In genomic region chr3:184180165-184180564, GRCh38 we compare ENCODE assay signal across 23 cellular contexts. TPM values are rescaled to one million over a fixed set of nuclear protein-coding genes. Genes with fewer than 3 reads are reported as not detected.
DNase-seq lines count a peak whose midpoint lies in the region; ATAC-seq and TF ChIP-seq lines count a peak whose summit lies in the region.
"Had no signal": no experiment of that assay in that cellular context is flagged by ENCODE, and none has a peak within 500 bp of the region (broad histone marks: within the 10 kb centered on the region; RNA-seq: fewer than 3 reads in every experiment).

No MANE protein-coding gene starts in this region.

- H3K4me3 Mint-ChIP-seq in dendritic cell treated with granulocyte-macrophage colony-stimulating factor and Interleukin-4, amounts not matched to agents 40 ng/mL and 50 ng/mL, for 4 days: peak overlapping the region; percentile 99
- peak overlapping the region; percentile 56 for H3K4me3 Mint-ChIP-seq in neural crest cell
- H3K4me3 Mint-ChIP-seq: B cell had no signal

- peaks cover 40% of the 10 kb centered on the region for H3K79me2 ChIP-seq in hepatocyte

- DNase-seq in EL: peak; percentile 65
- DNase-seq in RWPE1 (ENCODE audit: low spot score): no peak
- DNase-seq in neural crest cell (ENCODE audit: low read depth, low spot score): no peak
- DNase-seq in hepatocyte (ENCODE audit: low spot score): no peak
- no peak for DNase-seq in NCI-H146 (lab: John Stamatoyannopoulos, UW)
- DNase-seq: amygdala; cortex of kidney; DMS153; heart right ventricle; NCI-H2171; NCI-H774; PC-9; stimulated activated CD4-positive, alpha-beta T cell treated with anti-CD3 and anti-CD28 coated beads, Interleukin-1b, Interleukin-23, amount 100 ng/mL, for 48 hours; substantia nigra; SW 1271 had no signal

- peaks cover 82% of the 10 kb centered on the region for H3K4me1 Mint-ChIP-seq in dendritic cell treated with granulocyte-macrophage colony-stimulating factor and Interleukin-4, amounts not matched to agents 40 ng/mL and 50 ng/mL, for 4 days (ENCODE audit: low read depth)
- peaks cover 32% of the 10 kb centered on the region for H3K4me1 Mint-ChIP-seq in neural crest cell

- no peaks in the 10 kb centered on the region for H3K9me2 ChIP-seq in hepatocyte (replicated peaks; ENCODE audit: insufficient read depth)

- POLR2A ChIA-PET in RWPE1 (lab: Yijun Ruan, JAX; ENCODE audit: low non-redundant PET): interaction anchor here (0.5 to 1.1 kb wide), 2 partner anchors 50 to 77 kb away, joined by 3 to 4 read pairs; no protein-coding TSS in a partner anchor

- no peak overlapping the region for H2AFZ ChIP-seq in hepatocyte
- H2AFZ ChIP-seq: PC-9 had no signal

- no peak overlapping the region for H3K4me3 ChIP-seq in hepatocyte
- H3K4me3 ChIP-seq: HAP-1, heart right ventricle, PC-9, right atrium auricular region had no signal

- H3K27ac Mint-ChIP-seq in dendritic cell treated with granulocyte-macrophage colony-stimulating factor and Interleukin-4, amounts not matched to agents 40 ng/mL and 50 ng/mL, for 4 days: peak overlapping the region; percentile 98
- no peak overlapping the region for H3K27ac Mint-ChIP-seq in neural crest cell (ENCODE audit: unreplicated experiment)
- H3K27ac Mint-ChIP-seq: B cell had no signal

- no peak for TF ChIP-seq CTCF in RWPE1 (conservative IDR thresholded peaks at IDR 0.05; ENCODE audit: low read depth)
- no peak for TF ChIP-seq CTCF in neural crest cell (conservative IDR thresholded peaks at IDR 0.05)
- TF ChIP-seq CTCF in hepatocyte (IDR thresholded peaks at IDR 0.05; ENCODE audit: poor library complexity): no peak

- ATAC-seq in HG03342 (IDR thresholded peaks at IDR 0.05; ENCODE audit: unreplicated experiment): no peak
- no peak for ATAC-seq in HG03280 (IDR thresholded peaks at IDR 0.05; ENCODE audit: unreplicated experiment)
- ATAC-seq: heart right ventricle had no signal

- H3K9me3 Mint-ChIP-seq in dendritic cell treated with granulocyte-macrophage colony-stimulating factor and Interleukin-4, amounts not matched to agents 40 ng/mL and 50 ng/mL, for 4 days: no peaks in the 10 kb centered on the region
- H3K9me3 Mint-ChIP-seq in neural crest cell: no peaks in the 10 kb centered on the region

- H3K27ac ChIP-seq in RWPE1: peak overlapping the region; percentile 32
- no peak overlapping the region for H3K27ac ChIP-seq in hepatocyte
- H3K27ac ChIP-seq: PC-9, right atrium auricular region had no signal

- CTCF ChIA-PET in RWPE1 (lab: Yijun Ruan, JAX): interaction anchor here (0.6 kb wide), 2 partner anchors 24 to 121 kb away, joined by 3 to 4 read pairs; no protein-coding TSS in a partner anchor

- 89% methylated on average over 6 of the region's 6 CpGs for WGBS in hepatocyte (ENCODE audit: low lambda C conversion rate, missing lambda C conversion rate)

- H3K9me3 ChIP-seq in hepatocyte (ENCODE audit: low read depth): no peaks in the 10 kb centered on the region
- H3K9me3 ChIP-seq: HAP-1, heart right ventricle, right atrium auricular region had no signal

- H3K4me2 ChIP-seq in hepatocyte: no peak overlapping the region
- H3K4me2 ChIP-seq: PC-9 had no signal

- H4K20me1 ChIP-seq in hepatocyte (ENCODE audit: insufficient read depth, poor library complexity, severe bottlenecking): peaks cover 21% of the 10 kb centered on the region

- intact Hi-C loops in dendritic cell treated with granulocyte-macrophage colony-stimulating factor and Interleukin-4, amounts not matched to agents 40 ng/mL and 50 ng/mL, for 4 days (cut with micrococcal nuclease): no loop called here

- H3K27me3 Mint-ChIP-seq in dendritic cell treated with granulocyte-macrophage colony-stimulating factor and Interleukin-4, amounts not matched to agents 40 ng/mL and 50 ng/mL, for 4 days: no peaks in the 10 kb centered on the region
- no peaks in the 10 kb centered on the region for H3K27me3 Mint-ChIP-seq in neural crest cell (ENCODE audit: low read depth)
- H3K27me3 Mint-ChIP-seq: B cell had no signal

- H3K27me3 ChIP-seq in hepatocyte: no peaks in the 10 kb centered on the region
- H3K27me3 ChIP-seq: heart right ventricle, right atrium auricular region had no signal

- peaks cover 7% of the 10 kb centered on the region for H3K36me3 ChIP-seq in hepatocyte (replicated peaks; ENCODE audit: insufficient read depth, low read depth)

- peaks cover 100% of the 10 kb centered on the region for H3K36me3 Mint-ChIP-seq in dendritic cell treated with granulocyte-macrophage colony-stimulating factor and Interleukin-4, amounts not matched to agents 40 ng/mL and 50 ng/mL, for 4 days (ENCODE audit: low read depth)
- H3K36me3 Mint-ChIP-seq in neural crest cell (ENCODE audit: low read depth): peaks cover 8% of the 10 kb centered on the region

- H3K4me1 ChIP-seq in hepatocyte (ENCODE audit: insufficient read depth): peaks cover 16% of the 10 kb centered on the region

RNA-seq across cellular contexts. Expression of gene AP2M1, which starts 5.5 kb away (rescaled TPM):
- total RNA-seq in neural crest cell (271 and 289 TPM in 2 replicates), hepatocyte (222 and 243 TPM in 2 replicates)
- 389 and 436 TPM in 2 replicates for polyA plus RNA-seq in hepatocyte

RNA-seq across cellular contexts. Expression of gene ABCF3, which starts 5.8 kb away (rescaled TPM):
- 63.9 and 67.3 TPM in 2 replicates for total RNA-seq in neural crest cell
- total RNA-seq in hepatocyte: 31.6 and 33.1 TPM in 2 replicates
- polyA plus RNA-seq in hepatocyte: 62.7 and 68.8 TPM in 2 replicates

RNA-seq across cellular contexts. Expression of gene DVL3, which starts 25.0 kb away (rescaled TPM):
- total RNA-seq in neural crest cell (90.9 and 93.8 TPM in 2 replicates), hepatocyte (45.9 and 49.1 TPM in 2 replicates)
- polyA plus RNA-seq in hepatocyte: 121 and 154 TPM in 2 replicates

RNA-seq across cellular contexts. Expression of gene EIF2B5, which starts 45.0 kb away (rescaled TPM):
- 54.8 and 57.7 TPM in 2 replicates for total RNA-seq in neural crest cell
- 34.6 and 35.0 TPM in 2 replicates for total RNA-seq in hepatocyte
- 35.6 and 41.0 TPM in 2 replicates for polyA plus RNA-seq in hepatocyte

RNA-seq across cellular contexts. Expression of gene VWA5B2, which starts 49.2 kb away (rescaled TPM):
- total RNA-seq in neural crest cell (0.36 and 0.56 TPM in 2 replicates), hepatocyte (0.40 and 3.2 TPM in 2 replicates)
- polyA plus RNA-seq in hepatocyte: 1.0 and 1.5 TPM in 2 replicates
- total RNA-seq: epithelial cell of proximal tubule, kidney epithelial cell, right atrium auricular region had no signal
